ENCODE assay signal across 8 cellular contexts in the genomic region with DNA sequence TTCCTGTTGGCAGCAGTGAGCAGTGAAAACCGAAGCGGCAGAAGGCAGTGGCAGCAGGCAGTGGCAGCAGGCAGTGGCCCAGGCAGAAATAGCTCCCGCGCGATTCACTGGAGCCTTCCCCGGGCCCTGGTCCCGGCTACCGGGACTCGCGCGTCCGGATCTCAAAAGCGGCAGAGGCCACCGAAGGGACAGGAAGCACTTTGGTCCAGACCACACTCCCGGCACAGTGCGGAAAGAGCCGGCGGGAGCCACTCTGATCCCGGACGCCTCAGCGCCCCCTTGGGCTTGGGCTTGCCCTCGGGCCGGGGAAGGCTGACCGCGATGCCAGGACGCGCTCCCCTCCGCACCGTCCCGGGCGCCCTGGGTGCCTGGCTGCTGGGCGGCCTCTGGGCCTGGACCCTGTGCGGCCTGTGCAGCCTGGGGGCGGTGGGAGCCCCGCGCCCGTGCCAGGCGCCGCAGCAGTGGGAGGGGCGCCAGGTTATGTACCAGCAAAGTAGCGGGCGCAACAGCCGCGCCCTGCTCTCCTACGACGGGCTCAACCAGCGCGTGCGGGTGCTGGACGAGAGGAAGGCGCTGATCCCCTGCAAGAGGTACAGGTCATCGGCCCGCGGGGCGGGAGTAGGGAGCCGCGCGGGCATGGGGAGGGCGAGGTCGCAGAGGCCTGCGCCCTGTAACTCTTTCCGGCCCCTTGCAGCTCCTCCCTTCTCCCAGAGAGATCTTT. TPM values are rescaled to one million over a fixed set of nuclear protein-coding genes. Genes with fewer than 3 reads are reported as not detected.
A peak's percentile ranks its signal among the peaks of the same experiment; 100 is the strongest.
DNase-seq lines count a peak whose midpoint lies in the region; ATAC-seq and TF ChIP-seq lines count a peak whose summit lies in the region.

Gene EPDR1, plus strand, starts transcription at position 22 of the 721 bp plus-strand sequence. Its CDS starts 300 bp downstream, at position 322.

- DNase-seq in DMS153 (lab: John Stamatoyannopoulos, UW) (peak; percentile 84), HUDEP-2 (lab: John Stamatoyannopoulos, UW; ENCODE audit: unreplicated experiment in 76 of 76) (peak in 75 of 76 experiments; percentile 29 to 95 (median 74)), SHP77 (lab: John Stamatoyannopoulos, UW) (peak; percentile 87 to 88), left lung (peak; percentile 74 to 89)
- peak; percentile 6 to 61 for DNase-seq in stimulated activated effector memory CD8-positive, alpha-beta T cell treated with anti-CD3 and anti-CD28 coated beads, Interleukin-12 subunit alpha, Interleukin-12 subunit beta, amount 100 ng/mL, for 72 hours (ENCODE audit: low spot score in 2 of 2)

- H3K36me3 ChIP-seq in left lung: no peaks in the 10 kb centered on the region

- peaks cover 15% of the 10 kb centered on the region for H3K4me1 Mint-ChIP-seq in stimulated activated effector memory CD8-positive, alpha-beta T cell treated with anti-CD3 and anti-CD28 coated beads, Interleukin-12 subunit alpha, Interleukin-12 subunit beta, amount 100 ng/mL, for 72 hours

- H3K27ac ChIP-seq in cingulate gyrus (ENCODE audit: low read depth, low read length): peak within 1 kb of the TSS; percentile 58
- H3K27ac ChIP-seq in left lung: peak within 1 kb of the TSS; percentile 90 to 92

- peak within 1 kb of the TSS; percentile 66 for H3K4me3 Mint-ChIP-seq in stimulated activated effector memory CD8-positive, alpha-beta T cell treated with anti-CD3 and anti-CD28 coated beads, Interleukin-12 subunit alpha, Interleukin-12 subunit beta, amount 100 ng/mL, for 72 hours

- peak within 1 kb of the TSS; percentile 57 to 62 for H3K4me3 ChIP-seq in left lung

- TF ChIP-seq CTCF in left lung (IDR thresholded peaks at IDR 0.05): peak; percentile 13 to 20

- no peaks in the 10 kb centered on the region for H3K36me3 Mint-ChIP-seq in stimulated activated effector memory CD8-positive, alpha-beta T cell treated with anti-CD3 and anti-CD28 coated beads, Interleukin-12 subunit alpha, Interleukin-12 subunit beta, amount 100 ng/mL, for 72 hours

- peaks cover 0 to 10% of the 10 kb centered on the region in 2 donors for H3K9me3 ChIP-seq in left lung

- peak; percentile 46 for ATAC-seq in GM19463 (IDR thresholded peaks at IDR 0.05; ENCODE audit: unreplicated experiment)
- ATAC-seq in left lung: peak; percentile 65
- peak; percentile 68 for ATAC-seq in stimulated activated effector memory CD8-positive, alpha-beta T cell treated with anti-CD3 and anti-CD28 coated beads, Interleukin-12 subunit alpha, Interleukin-12 subunit beta, amount 100 ng/mL, for 72 hours
- ATAC-seq in HG03095 (IDR thresholded peaks at IDR 0.05; ENCODE audit: unreplicated experiment): no peak

- H3K27ac Mint-ChIP-seq in stimulated activated effector memory CD8-positive, alpha-beta T cell treated with anti-CD3 and anti-CD28 coated beads, Interleukin-12 subunit alpha, Interleukin-12 subunit beta, amount 100 ng/mL, for 72 hours: no peak within 1 kb of the TSS

- H3K4me1 ChIP-seq in left lung: peaks cover 5 to 32% of the 10 kb centered on the region in 2 donors

- no peaks in the 10 kb centered on the region for H3K9me3 Mint-ChIP-seq in stimulated activated effector memory CD8-positive, alpha-beta T cell treated with anti-CD3 and anti-CD28 coated beads, Interleukin-12 subunit alpha, Interleukin-12 subunit beta, amount 100 ng/mL, for 72 hours

- intact Hi-C loops in left lung (cut with DNase I): no loop called here

- H3K27me3 ChIP-seq in left lung: peaks cover 0 to 59% of the 10 kb centered on the region in 2 donors

RNA-seq across cellular contexts. Expression of gene EPDR1, which starts in this region (rescaled TPM):
- total RNA-seq in left lung: 10 to 100 TPM; 71.8 to 84.8 TPM

Comparison
In these comparisons a context has a peak if more than half of its experiments do, and no peak if none do; other contexts are left out.
1. DNase-seq: peak in every context shown above with its lines; median percentile 88 in SHP77; 84 in DMS153; 82 in left lung; 74 in HUDEP-2; 34 in stimulated activated effector memory CD8-positive, alpha-beta T cell treated with anti-CD3 and anti-CD28 coated beads, Interleukin-12 subunit alpha, Interleukin-12 subunit beta, amount 100 ng/mL, for 72 hours.